In the genomic region with DNA sequence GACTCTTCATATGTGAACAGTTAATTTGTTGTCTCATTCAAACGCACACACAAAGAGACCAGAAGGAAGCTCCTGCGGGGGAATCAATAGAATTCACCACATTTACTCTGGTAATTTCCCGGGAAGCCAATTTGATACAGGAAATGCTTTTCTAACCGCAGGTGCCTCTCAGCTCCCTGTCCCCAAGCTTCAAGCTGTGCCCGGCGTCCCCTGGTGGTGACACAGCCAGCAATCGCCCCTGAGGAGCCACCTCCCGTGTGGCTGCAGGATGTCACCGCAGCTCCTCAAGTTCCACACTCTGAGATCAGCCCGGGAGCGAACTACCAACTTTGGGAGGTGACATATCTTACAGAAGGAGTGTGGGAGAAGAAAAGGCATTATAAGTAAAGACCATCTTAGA, we compare ENCODE assay signal across 8 cellular contexts.
DNase-seq lines count a peak whose midpoint lies in the region; ATAC-seq and TF ChIP-seq lines count a peak whose summit lies in the region.
"Not testable (repeated sequence)": the region's sequence is repeated elsewhere in the genome, so short reads cannot be mapped to it uniquely, and the experiment has no call there.

No MANE protein-coding gene starts in this region.

- H3K9me3 ChIP-seq in H9 (ENCODE audit: control insufficient read depth, low read depth, low read length); SK-N-MC (ENCODE audit: low read depth, low read length); mucosa of descending colon: not testable (repeated sequence)

- not testable (repeated sequence) for H3K4me3 ChIP-seq in LNCaP clone FGC (ENCODE audit: low read depth, low read length); mucosa of descending colon
- H3K4me3 ChIP-seq in SK-N-MC, result peak overlapping the region; percentile 56

- H3K14ac ChIP-seq in H9 (ENCODE audit: insufficient read depth, low read length), result not testable (repeated sequence)

- not testable (repeated sequence) for H3K36me3 Mint-ChIP-seq in H9 (ENCODE audit: insufficient read depth in 1 of 3, low read depth in 3 of 3)

- no CpG with 5 or more reads among the region's 11 CpGs for WGBS in H9 (ENCODE audit: extremely low coverage, insufficient read length, low lambda C conversion rate)

- not testable (repeated sequence) for H2BK15ac ChIP-seq in H9 (ENCODE audit: low read depth, low read length)

- not testable (repeated sequence) for H3K27ac ChIP-seq in 22Rv1; H9 (ENCODE audit: insufficient read length, low read depth, low read length)
- peak overlapping the region; percentile 99 for H3K27ac ChIP-seq in SK-N-MC

- H3K27ac Mint-ChIP-seq in H9, result not testable (repeated sequence)

- not testable (repeated sequence) for H2BK12ac ChIP-seq in H9 (ENCODE audit: insufficient read length, low read depth, low read length)

- not testable (repeated sequence) for H3K79me2 ChIP-seq in H9 (ENCODE audit: insufficient read depth, low read length)

- H3K79me1 ChIP-seq in H9 (ENCODE audit: insufficient read depth, low read depth, low read length, poor library complexity, severe bottlenecking), result not testable (repeated sequence)

- TF ChIP-seq CTCF in 22Rv1 (IDR thresholded peaks at IDR 0.05) (peak; percentile 47), GM12874 (IDR thresholded peaks at IDR 0.05; ENCODE audit: insufficient read depth, low read depth, low read length) (peak; percentile 51), H9 (conservative IDR thresholded peaks at IDR 0.05) (peak; percentile 57), LNCaP clone FGC (IDR thresholded peaks at IDR 0.05; ENCODE audit: control insufficient read depth, extremely low read depth, insufficient read depth) (peak; percentile 24)
- not testable (repeated sequence) for TF ChIP-seq CTCF in mucosa of descending colon (IDR thresholded peaks at IDR 0.05)

- peak; percentile 66 for DNase-seq in H9
- DNase-seq in LNCaP clone FGC (ENCODE audit: low read depth), result not testable (repeated sequence)
- DNase-seq in NCI-H524 (lab: John Stamatoyannopoulos, UW), result peak; percentile 6 to 43
- DNase-seq in SK-N-MC (ENCODE audit: low read depth, low spot score), result peak; percentile 99
- DNase-seq in epidermal melanocyte (ENCODE audit: insufficient read length, low spot score), result peak; percentile 7
- peak in 2 of 3 donors; percentile 23 to 45 for DNase-seq in mucosa of descending colon

- not testable (repeated sequence) for H2BK120ac ChIP-seq in H9 (ENCODE audit: low read depth, low read length, poor library complexity, severe bottlenecking)

- H2BK5ac ChIP-seq in H9 (ENCODE audit: insufficient read length, low read length), result not testable (repeated sequence)

- H3K9ac ChIP-seq in H9 (ENCODE audit: extremely low read depth, insufficient read length, low read length); SK-N-MC (ENCODE audit: insufficient read length): not testable (repeated sequence)

- H3K56ac ChIP-seq in H9 (ENCODE audit: insufficient read length, low read depth, low read length), result not testable (repeated sequence)

- H3K27me3 ChIP-seq in H9 (ENCODE audit: insufficient read depth, low read length), result not testable (repeated sequence)

- H4K8ac ChIP-seq in H9 (replicated peaks; ENCODE audit: insufficient read length, low read depth, low read length), result not testable (repeated sequence)

- H3K18ac ChIP-seq in H9 (ENCODE audit: insufficient read length, low read depth, low read length), result not testable (repeated sequence)

- H2AFZ ChIP-seq in H9 (ENCODE audit: low read length), result not testable (repeated sequence)

- H3K23ac ChIP-seq in H9 (ENCODE audit: insufficient read length, low read depth, low read length), result not testable (repeated sequence)

- H2BK20ac ChIP-seq in H9 (ENCODE audit: low read depth, low read length, poor library complexity, severe bottlenecking), result not testable (repeated sequence)

- H3K4ac ChIP-seq in H9 (ENCODE audit: low read depth, low read length), result not testable (repeated sequence)

- H3K4me3 Mint-ChIP-seq in H9, result not testable (repeated sequence)

- not testable (repeated sequence) for H3K9me3 Mint-ChIP-seq in H9

- H4K91ac ChIP-seq in H9 (ENCODE audit: insufficient read length, low read depth, low read length), result not testable (repeated sequence)

- not testable (repeated sequence) for H3T11ph ChIP-seq in H9 (ENCODE audit: low read length)

- H3K4me1 ChIP-seq in H9 (ENCODE audit: insufficient read depth, low read length); mucosa of descending colon (ENCODE audit: low read depth): not testable (repeated sequence)

- H2AK5ac ChIP-seq in H9 (ENCODE audit: insufficient read length, low read length), result not testable (repeated sequence)

- H4K20me1 ChIP-seq in H9 (ENCODE audit: control insufficient read depth, insufficient read depth, insufficient read length), result not testable (repeated sequence)

- not testable (repeated sequence) for H3K36me3 ChIP-seq in SK-N-MC (ENCODE audit: insufficient read depth, low read length); mucosa of descending colon (ENCODE audit: low read depth)

- intact Hi-C loops in mucosa of descending colon (cut with DNase I, micrococcal nuclease), result not testable (repeated sequence)

- not testable (repeated sequence) for H4K5ac ChIP-seq in H9 (ENCODE audit: insufficient read length, low read depth, low read length)

- peaks cover 9 to 14% of the 10 kb centered on the region in 2 experiments for H3K4me1 Mint-ChIP-seq in H9

- peak; percentile 51 for ATAC-seq in mucosa of descending colon

- not testable (repeated sequence) for H3K27me3 Mint-ChIP-seq in H9 (ENCODE audit: low read depth)

- not testable (repeated sequence) for H3K4me2 ChIP-seq in H9 (ENCODE audit: insufficient read depth, insufficient read length, low read length)

- not testable (repeated sequence) for H3K23me2 ChIP-seq in H9 (ENCODE audit: insufficient read length, low read depth, low read length, poor library complexity, severe bottlenecking)
